ENCODE assay signal across 32 cellular contexts in genomic region chr2:77179297-77179696, GRCh38.
DNase-seq lines count a peak whose midpoint lies in the region; FAIRE-seq and TF ChIP-seq lines count a peak whose summit lies in the region.
"Had no signal": no experiment of that assay in that cellular context is flagged by ENCODE, and none has a peak within 500 bp of the region (broad histone marks: within the 10 kb centered on the region; RNA-seq: fewer than 3 reads in every experiment).

No MANE protein-coding gene starts in this region.

- no peaks in the 10 kb centered on the region for H3F3A ChIP-seq in neural cell (ENCODE audit: insufficient read depth, low read length, poor library complexity, severe bottlenecking)

- CTCF ChIA-PET in HEK293T (lab: Yijun Ruan, JAX) = no interaction called here

- no peak for TF ChIP-seq RAD21 in neural cell (conservative IDR thresholded peaks at IDR 0.05)

- H3K4me2 ChIP-seq in neural cell (ENCODE audit: low read length) = peak overlapping the region; percentile 11
- H3K4me2 ChIP-seq: A549; BLaER1; BLaER1 treated with 17β-estradiol and CSF1 and Interleukin-3, amounts not matched to agents 10 nM and 100 nM had no signal

- H3K4me3 ChIP-seq in neural cell (ENCODE audit: low read length) = no peak overlapping the region
- H3K4me3 ChIP-seq: A549; BLaER1; BLaER1 treated with 17β-estradiol and CSF1 and Interleukin-3, amounts not matched to agents 10 nM and 100 nM had no signal

- no peak overlapping the region for H3K9ac ChIP-seq in neural cell (ENCODE audit: low read length)
- H3K9ac ChIP-seq: BLaER1; BLaER1 treated with 17β-estradiol and CSF1 and Interleukin-3, amounts not matched to agents 10 nM and 100 nM had no signal

- TF ChIP-seq EP300 in neural cell (conservative IDR thresholded peaks at IDR 0.05; ENCODE audit: poor library complexity, severe bottlenecking) = peak; percentile 80

- no peak for TF ChIP-seq CTCF in neural cell (IDR thresholded peaks at IDR 0.05; ENCODE audit: poor library complexity, severe bottlenecking)

- POLR2A ChIA-PET in HEK293T (lab: Yijun Ruan, JAX) = no interaction called here

- H3K27me3 ChIP-seq in neural cell (ENCODE audit: insufficient read depth, low read depth, low read length) = no peaks in the 10 kb centered on the region
- H3K27me3 ChIP-seq: BE2C; BLaER1; BLaER1 treated with 17β-estradiol and CSF1 and Interleukin-3, amounts not matched to agents 10 nM and 100 nM had no signal

- peak overlapping the region; percentile 53 for H3K27ac ChIP-seq in neural cell (ENCODE audit: low read length)
- H3K27ac ChIP-seq: 22Rv1; A549; BLaER1; BLaER1 treated with 17β-estradiol and CSF1 and Interleukin-3, amounts not matched to agents 10 nM and 100 nM; C4-2B had no signal

- H3K9me2 ChIP-seq in neural cell (ENCODE audit: insufficient read depth, low read length) = no peaks in the 10 kb centered on the region

- H3K79me2 ChIP-seq in neural cell (replicated peaks; ENCODE audit: insufficient read depth, low read length) = no peaks in the 10 kb centered on the region

- FAIRE-seq in islet of Langerhans (lab: Jason Lieb, UNC) = peak; percentile 53
- FAIRE-seq: A204.1, A549, D721Med had no signal

- DNase-seq in HEK293T (ENCODE audit: extremely low spot score) = no peak
- no peak for DNase-seq in anterior cingulate cortex (lab: John Stamatoyannopoulos, UW)
- DNase-seq in stimulated activated naive CD4-positive, alpha-beta T cell treated with Interleukin-2 at 50 U/mL for 16 hours (lab: John Stamatoyannopoulos, UW) = no peak
- no peak for DNase-seq in 8988T
- DNase-seq: ACHN; AML-193; BE2C; C1 segment of cervical spinal cord; Caco-2; Calu3; CD4-positive, alpha-beta memory T cell; CD4-positive, alpha-beta T cell; CD4-positive, CD25-positive, alpha-beta regulatory T cell; CD8-positive, alpha-beta memory T cell; CD8-positive, alpha-beta T cell; COR-L47; DMS 273 treated with DMSO at 0.1 percent for 48 hours; DMS153; DMS53; DMS79; DMS79 treated with DMSO at 0.1 percent for 48 hours; DND-41; EL had no signal

- no peaks in the 10 kb centered on the region for H3K36me3 ChIP-seq in neural cell (ENCODE audit: insufficient read depth, low read length)
- H3K36me3 ChIP-seq: BE2C; BLaER1; BLaER1 treated with 17β-estradiol and CSF1 and Interleukin-3, amounts not matched to agents 10 nM and 100 nM had no signal

- H4K20me1 ChIP-seq in neural cell (ENCODE audit: insufficient read depth) = no peaks in the 10 kb centered on the region
- H4K20me1 ChIP-seq: BLaER1; BLaER1 treated with 17β-estradiol and CSF1 and Interleukin-3, amounts not matched to agents 10 nM and 100 nM had no signal

- H3K9me3 ChIP-seq in neural cell (ENCODE audit: low read length) = no peaks in the 10 kb centered on the region
- H3K9me3 ChIP-seq: BE2C; BLaER1; BLaER1 treated with 17β-estradiol and CSF1 and Interleukin-3, amounts not matched to agents 10 nM and 100 nM; Caco-2 had no signal

- no peak overlapping the region for H2AFZ ChIP-seq in neural cell (ENCODE audit: low read depth, low read length)

TF ChIP-seq in HEK293T, 16 proteins besides CTCF, POLR2A, EP300 and RAD21:
- TF ChIP-seq HDGF (IDR thresholded peaks at IDR 0.05; ENCODE audit: borderline replicate concordance) (no peak), CTBP1 (IDR thresholded peaks at IDR 0.05; ENCODE audit: borderline replicate concordance) (no peak), ARNT (IDR thresholded peaks at IDR 0.05) (no peak), PKNOX1 (IDR thresholded peaks at IDR 0.05) (0 out of 2 replicates have a peak, but pooled peaks have one; percentile 10), FOXK2 (IDR thresholded peaks at IDR 0.05) (no peak), SP1 (IDR thresholded peaks at IDR 0.05) (no peak), SUZ12 (IDR thresholded peaks at IDR 0.05) (no peak)

TF ChIP-seq in neural cell, 6 proteins besides CTCF, POLR2A, EP300 and RAD21:
- TF ChIP-seq TAF1 (IDR thresholded peaks at IDR 0.05; ENCODE audit: low read depth) (no peak), REST (IDR thresholded peaks at IDR 0.05; ENCODE audit: borderline replicate concordance) (no peak), POLR2AphosphoS5 (IDR thresholded peaks at IDR 0.05) (peak; percentile 59), EZH2 (IDR thresholded peaks at IDR 0.05; ENCODE audit: borderline replicate concordance, insufficient read depth, low read length, poor library complexity, severe bottlenecking) (no peak)
